ENCODE assay signal across 12 cellular contexts in genomic region chr19:16094360-16095070, GRCh38. TPM values are rescaled to one million over a fixed set of nuclear protein-coding genes. Genes with fewer than 3 reads are reported as not detected.
DNase-seq lines count a peak whose midpoint lies in the region; ATAC-seq and TF ChIP-seq lines count a peak whose summit lies in the region.
"Had no signal": no experiment of that assay in that cellular context is flagged by ENCODE, and none has a peak within 500 bp of the region (broad histone marks: within the 10 kb centered on the region; RNA-seq: fewer than 3 reads in every experiment).

No MANE protein-coding gene starts in this region.

- no peaks in the 10 kb centered on the region for H3K27me3 ChIP-seq in GM23338 (ENCODE audit: insufficient read depth)
- no peaks in the 10 kb centered on the region for H3K27me3 ChIP-seq in gastroesophageal sphincter
- no peaks in the 10 kb centered on the region for H3K27me3 ChIP-seq in smooth muscle cell (ENCODE audit: low read depth)
- H3K27me3 ChIP-seq: neutrophil had no signal

- peak overlapping the region; percentile 63; the same call in 1 of the 2 replicates for H3K27ac ChIP-seq in GM23338 (ENCODE audit: low read depth)
- peak overlapping the region; percentile 60 to 100 (median 88) for H3K27ac ChIP-seq in gastroesophageal sphincter
- peak overlapping the region; percentile 83 for H3K27ac ChIP-seq in smooth muscle cell (ENCODE audit: low read depth)
- H3K27ac ChIP-seq: KMS-11 had no signal

- no peak overlapping the region for H3K4me2 ChIP-seq in GM23338
- peak overlapping the region; percentile 48 for H3K4me2 ChIP-seq in smooth muscle cell
- H3K4me2 ChIP-seq: KMS-11 had no signal

- H3K9me2 ChIP-seq in GM23338 (ENCODE audit: insufficient read depth), result no peaks in the 10 kb centered on the region

- H3K36me3 ChIP-seq in GM23338 (ENCODE audit: insufficient read depth), result peaks cover 83% of the 10 kb centered on the region
- H3K36me3 ChIP-seq in gastroesophageal sphincter, result peaks cover 5 to 98% of the 10 kb centered on the region in 2 donors
- H3K36me3 ChIP-seq in smooth muscle cell (ENCODE audit: low read depth), result peaks cover 29% of the 10 kb centered on the region

- intact Hi-C loops in activated CD8-positive, alpha-beta T cell treated with anti-CD3 and anti-CD28 coated beads for 36 hours (cut with micrococcal nuclease), result no loop called here

- POLR2A ChIA-PET in activated CD8-positive, alpha-beta T cell treated with anti-CD3 and anti-CD28 coated beads for 36 hours (lab: Charles Lee), result interaction anchor here (0.6 to 6.6 kb wide), 7 partner anchors 9 to 91 kb away, joined by 3 to 53 read pairs (median 10); partner anchors contain the start of genes FAM32A and TPM4
- POLR2A ChIA-PET in HEK293T (lab: Yijun Ruan, JAX), result no interaction called here

- TF ChIP-seq EP300 in gastroesophageal sphincter (IDR thresholded peaks at IDR 0.05), result no peak

- WGBS in gastroesophageal sphincter (ENCODE audit: low coverage in 1 of 2), 2 donors, result 20 to 61% methylated on average over 1 to 9 of the region's 10 CpGs
- 57% methylated on average over 10 of the region's 10 CpGs for WGBS in smooth muscle cell (ENCODE audit: low lambda C conversion rate)

- H4K20me1 ChIP-seq in GM23338 (replicated peaks; ENCODE audit: insufficient read depth) (peaks cover 10% of the 10 kb centered on the region; the same call in 1 of the 2 replicates), smooth muscle cell (ENCODE audit: low read depth) (peaks cover 100% of the 10 kb centered on the region)

- CTCF ChIA-PET in activated CD8-positive, alpha-beta T cell treated with anti-CD3 and anti-CD28 coated beads for 36 hours (lab: Charles Lee), result interaction anchor here (0.9 to 3.2 kb wide), 9 partner anchors 8 to 91 kb away, joined by 3 to 19 read pairs (median 6); partner anchors contain the start of genes FAM32A and RAB8A
- CTCF ChIA-PET in HEK293T (lab: Yijun Ruan, JAX), result no interaction called here

- TF ChIP-seq CTCF in GM23338 (conservative IDR thresholded peaks at IDR 0.05; ENCODE audit: low read depth in 2 of 2) (no peak), gastroesophageal sphincter (IDR thresholded peaks at IDR 0.05) (no peak), smooth muscle cell (IDR thresholded peaks at IDR 0.05; ENCODE audit: borderline replicate concordance, insufficient read depth, poor library complexity, severe bottlenecking) (no peak)
- no peak for TF ChIP-seq CTCF in activated CD8-positive, alpha-beta T cell treated with anti-CD3 and anti-CD28 coated beads for 36 hours (IDR thresholded peaks at IDR 0.05)

- peaks cover 4% of the 10 kb centered on the region for H3K27me3 Mint-ChIP-seq in GM23338 (ENCODE audit: insufficient read depth, low read depth, poor library complexity)
- no peaks in the 10 kb centered on the region for H3K27me3 Mint-ChIP-seq in activated CD8-positive, alpha-beta T cell treated with anti-CD3 and anti-CD28 coated beads for 36 hours

- H3K9me3 Mint-ChIP-seq in GM23338, result no peaks in the 10 kb centered on the region
- H3K9me3 Mint-ChIP-seq in activated CD8-positive, alpha-beta T cell treated with anti-CD3 and anti-CD28 coated beads for 36 hours, result no peaks in the 10 kb centered on the region

- no peak overlapping the region for H3K4me3 Mint-ChIP-seq in GM23338
- no peak overlapping the region for H3K4me3 Mint-ChIP-seq in activated CD8-positive, alpha-beta T cell treated with anti-CD3 and anti-CD28 coated beads for 36 hours

- H3K4me3 ChIP-seq in GM23338 (no peak overlapping the region), gastroesophageal sphincter (no peak overlapping the region), smooth muscle cell (no peak overlapping the region)

- H3K4me1 Mint-ChIP-seq in GM23338, result no peaks in the 10 kb centered on the region
- H3K4me1 Mint-ChIP-seq in activated CD8-positive, alpha-beta T cell treated with anti-CD3 and anti-CD28 coated beads for 36 hours (ENCODE audit: low read depth), result peaks cover 29% of the 10 kb centered on the region

- no peak overlapping the region for H3K27ac Mint-ChIP-seq in GM23338
- peak overlapping the region; percentile 95 for H3K27ac Mint-ChIP-seq in activated CD8-positive, alpha-beta T cell treated with anti-CD3 and anti-CD28 coated beads for 36 hours

- H2AFZ ChIP-seq in GM23338 (no peak overlapping the region), smooth muscle cell (ENCODE audit: low read depth) (no peak overlapping the region)

- H3K36me3 Mint-ChIP-seq in GM23338 (ENCODE audit: low read depth), result peaks cover 95% of the 10 kb centered on the region
- peaks cover 77% of the 10 kb centered on the region for H3K36me3 Mint-ChIP-seq in activated CD8-positive, alpha-beta T cell treated with anti-CD3 and anti-CD28 coated beads for 36 hours (ENCODE audit: low read depth)

- H3K79me2 ChIP-seq in GM23338 (replicated peaks; ENCODE audit: insufficient read depth), result 0 out of 2 replicates have a peak, but pooled peaks cover 4% of the 10 kb centered on the region
- peaks cover 59% of the 10 kb centered on the region for H3K79me2 ChIP-seq in smooth muscle cell (ENCODE audit: low read depth)

- TF ChIP-seq POLR2A in gastroesophageal sphincter (IDR thresholded peaks at IDR 0.05), result no peak

- H3K9ac ChIP-seq in smooth muscle cell (ENCODE audit: low read depth), result no peak overlapping the region
- H3K9ac ChIP-seq: KMS-11 had no signal

- ATAC-seq in GM23338 (no peak), gastroesophageal sphincter (no peak), HG02623 (IDR thresholded peaks at IDR 0.05; ENCODE audit: unreplicated experiment) (no peak), GM19452 (IDR thresholded peaks at IDR 0.05; ENCODE audit: unreplicated experiment) (no peak)
- no peak for ATAC-seq in activated CD8-positive, alpha-beta T cell treated with anti-CD3 and anti-CD28 coated beads for 36 hours

- H3K4me1 ChIP-seq in GM23338 (ENCODE audit: insufficient read depth), result no peaks in the 10 kb centered on the region
- peaks cover 0 to 58% (median 0%) of the 10 kb centered on the region in 3 donors for H3K4me1 ChIP-seq in gastroesophageal sphincter
- H3K4me1 ChIP-seq in smooth muscle cell (ENCODE audit: low read depth), result no peaks in the 10 kb centered on the region

- H3F3A ChIP-seq in GM23338 (replicated peaks; ENCODE audit: low read depth) (0 out of 2 replicates have a peak, but pooled peaks cover 6% of the 10 kb centered on the region), smooth muscle cell (ENCODE audit: low read depth) (peaks cover 92% of the 10 kb centered on the region)

- H3K9me3 ChIP-seq in gastroesophageal sphincter (no peaks in the 10 kb centered on the region), smooth muscle cell (replicated peaks; ENCODE audit: low read depth) (no peaks in the 10 kb centered on the region)
- H3K9me3 ChIP-seq: neutrophil had no signal

- DNase-seq in GM23338 (ENCODE audit: low spot score) (no peak), smooth muscle cell (lab: John Stamatoyannopoulos, UW; ENCODE audit: unreplicated experiment) (no peak), NCI-H1417 treated with DMSO at 0.1 percent for 48 hours (lab: John Stamatoyannopoulos, UW) (no peak), HEK293T (ENCODE audit: extremely low spot score) (no peak)
- no peak for DNase-seq in activated CD8-positive, alpha-beta T cell treated with anti-CD3 and anti-CD28 coated beads for 36 hours
- DNase-seq: activated gamma-delta T cell treated with Interleukin-2 at 50 U/mL for 16 hours, NCI-H2081 had no signal

TF ChIP-seq in GM23338, 12 proteins besides CTCF, POLR2A, EP300 and RAD21 (continues in another document):
- TF ChIP-seq EZH2 (IDR thresholded peaks at IDR 0.05; ENCODE audit: low read depth, unreplicated experiment) (no peak), EZH2phosphoT487 (IDR thresholded peaks at IDR 0.05; ENCODE audit: unreplicated experiment) (no peak), ETS1 (IDR thresholded peaks at IDR 0.05) (no peak)

TF ChIP-seq in HEK293T, 16 proteins besides CTCF, POLR2A, EP300 and RAD21 (continues in another document):
- TF ChIP-seq CTBP1 (IDR thresholded peaks at IDR 0.05; ENCODE audit: borderline replicate concordance) (no peak), TARDBP (IDR thresholded peaks at IDR 0.05) (no peak), SUZ12 (IDR thresholded peaks at IDR 0.05) (no peak), NFRKB (IDR thresholded peaks at IDR 0.05) (no peak), FOXA1 (IDR thresholded peaks at IDR 0.05) (no peak), LEF1 (IDR thresholded peaks at IDR 0.05; ENCODE audit: borderline replicate concordance) (no peak), ARNT (IDR thresholded peaks at IDR 0.05) (no peak), SP1 (IDR thresholded peaks at IDR 0.05) (no peak), ZNF384 (IDR thresholded peaks at IDR 0.05) (no peak), L3MBTL2 (conservative IDR thresholded peaks at IDR 0.05) (no peak), ELF4 (IDR thresholded peaks at IDR 0.05) (no peak), FOXK2 (IDR thresholded peaks at IDR 0.05) (no peak), HDGF (IDR thresholded peaks at IDR 0.05; ENCODE audit: borderline replicate concordance) (no peak), FOXM1 (IDR thresholded peaks at IDR 0.05; ENCODE audit: borderline replicate concordance) (no peak), BHLHE40 (IDR thresholded peaks at IDR 0.05; ENCODE audit: borderline replicate concordance) (no peak)

RNA-seq across cellular contexts. Expression of gene RAB8A, which starts 17.2 kb away (rescaled TPM):
- 49.7 and 59.5 TPM in 2 replicates for total RNA-seq in GM23338 (2014; rRNA removed; shearing (Covaris generic))
- polyA plus RNA-seq in GM23338 (2016; fragmentation: Nextera tagmentation; extraction: Ambion mirVana) (48.0 and 53.1 TPM in 2 replicates), smooth muscle cell (90.5 and 96.0 TPM in 2 replicates)
- total RNA-seq in activated CD8-positive, alpha-beta T cell treated with anti-CD3 and anti-CD28 coated beads for 36 hours, result 100 to 1,000 TPM; 123 to 128 TPM
- total RNA-seq in gastroesophageal sphincter (10 to 100 TPM; 32.4 to 52.5 (median 44.9) TPM), smooth muscle cell (47.3 and 60.2 TPM in 2 replicates)

RNA-seq across cellular contexts. Expression of gene TPM4, which starts 18.2 kb away (rescaled TPM):
- 237 and 288 TPM in 2 replicates for total RNA-seq in GM23338 (2014; rRNA removed; shearing (Covaris generic))
- polyA plus RNA-seq in GM23338 (2016; fragmentation: Nextera tagmentation; extraction: Ambion mirVana) (204 and 223 TPM in 2 replicates), smooth muscle cell (921 and 1,070 TPM in 2 replicates)
- total RNA-seq in activated CD8-positive, alpha-beta T cell treated with anti-CD3 and anti-CD28 coated beads for 36 hours, result 100 to 1,000 TPM; 230 to 232 TPM
- total RNA-seq in gastroesophageal sphincter (100 to 1,000 TPM; 351 to 486 (median 404) TPM), smooth muscle cell (1,074 and 1,158 TPM in 2 replicates)

RNA-seq across cellular contexts. Expression of gene HSH2D, which starts 49.0 kb away (rescaled TPM):
- total RNA-seq in GM23338 (2014; rRNA removed; shearing (Covaris generic)), result 0.97 and 1.4 TPM in 2 replicates
- polyA plus RNA-seq in GM23338 (2016; fragmentation: Nextera tagmentation; extraction: Ambion mirVana) (0.81 and 1.1 TPM in 2 replicates), smooth muscle cell (0.07 and 0.17 TPM in 2 replicates)
- total RNA-seq in activated CD8-positive, alpha-beta T cell treated with anti-CD3 and anti-CD28 coated beads for 36 hours, result 10 to 100 TPM; 23.5 to 25.5 TPM
- total RNA-seq in gastroesophageal sphincter (under 1 TPM in 2 of 4 donors, not detected in 2; 0.87 to 0.94 TPM), smooth muscle cell (0.22 TPM in 1 of 2 replicates, not detected in the other)

Comparison
In these comparisons a context has a peak if more than half of its experiments do, and no peak if none do; other contexts are left out.
1. RNA of gene HSH2D, which starts 49.0 kb away (total RNA-seq): 23.5 to 25.5 TPM in activated CD8-positive, alpha-beta T cell treated with anti-CD3 and anti-CD28 coated beads for 36 hours; 0.97 to 1.4 TPM in GM23338, 0.87 to 0.94 TPM in gastroesophageal sphincter and 0.22 TPM in smooth muscle cell; every median in the first group is over 10 times any median in the second.
2. Peak in every context shown above with its lines, with median percentiles within 50 percentile points of each other: H3K27ac ChIP-seq.